ENCODE assay signal across 26 cellular contexts in the genomic region with DNA sequence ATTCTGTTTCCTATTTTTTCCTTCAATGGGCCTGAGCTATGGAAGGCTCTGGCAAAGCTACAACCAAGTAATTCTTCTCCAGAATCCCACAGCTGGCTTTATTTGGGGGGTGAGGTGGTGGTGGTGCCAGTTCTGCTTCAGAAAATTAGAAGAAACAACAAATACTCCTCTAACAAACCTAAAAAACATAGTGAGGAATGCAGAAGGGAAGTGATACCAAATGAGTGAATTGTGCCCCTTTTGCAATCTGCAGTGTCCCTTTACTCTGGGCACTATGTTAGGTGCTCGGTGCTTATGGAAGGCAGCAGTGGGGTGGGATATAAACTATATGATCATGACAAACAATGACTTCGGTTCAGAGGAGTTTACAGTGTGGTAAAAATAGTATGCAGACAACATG.
"Had no signal": no experiment of that assay in that cellular context is flagged by ENCODE, and none has a peak within 500 bp of the region (broad histone marks: within the 10 kb centered on the region; RNA-seq: fewer than 3 reads in every experiment).

No MANE protein-coding gene starts in this region.

- H3K27ac ChIP-seq: neutrophil, ovary, parathyroid adenoma, psoas muscle, right lobe of liver, sigmoid colon, stomach, thyroid gland, tibial nerve, upper lobe of left lung, vagina had no signal

- H3K4me3 ChIP-seq: ovary, psoas muscle, right lobe of liver, sigmoid colon, stomach, thoracic aorta, thyroid gland, tibial nerve, upper lobe of left lung, vagina had no signal

- H3K36me3 ChIP-seq: neutrophil, ovary, right lobe of liver, sigmoid colon, stomach, thoracic aorta, thyroid gland, tibial nerve, upper lobe of left lung, vagina had no signal

- ATAC-seq: natural killer cell treated with Interleukin-12 subunit alpha and Interleukin-12 subunit beta and Interleukin-15 and Interleukin-18, amount 100 ng/mL, for 72 hours; psoas muscle; right cardiac atrium; right lobe of liver; stimulated activated effector memory CD8-positive, alpha-beta T cell treated with anti-CD3 and anti-CD28 coated beads, Interleukin-12 subunit alpha, Interleukin-12 subunit beta, amount 100 ng/mL, for 72 hours; stimulated activated naive B cell treated with anti-CD40 and anti-IgM and Interleukin-4, amounts not matched to agents 10 μg/mL and 1 μg/mL and 100 μg/mL, for 72 hours had no signal

- H3K9me3 ChIP-seq: neutrophil, ovary, psoas muscle, right lobe of liver, sigmoid colon, stomach, thoracic aorta, thyroid gland, tibial nerve, upper lobe of left lung, vagina had no signal

- H3K27me3 ChIP-seq: ovary, right lobe of liver, sigmoid colon, stomach, thyroid gland, tibial nerve, upper lobe of left lung, vagina had no signal

- H3K4me1 ChIP-seq: parathyroid adenoma, right lobe of liver, sigmoid colon had no signal

- DNase-seq: nephron progenitor cell; nucleus accumbens; ovary; posterior cingulate gyrus; psoas muscle; right cardiac atrium; right lobe of liver; sigmoid colon; small intestine; stimulated activated CD4-positive, alpha-beta T cell treated with anti-CD3 and anti-CD28 coated beads, Interleukin-15, amount 100 ng/mL, for 24 hours; stimulated activated CD4-positive, alpha-beta T cell treated with anti-CD3 and anti-CD28 coated beads, Interleukin-2, amount 100 ng/mL, for 24 hours; stimulated activated CD4-positive, alpha-beta T cell treated with anti-CD3 and anti-CD28 coated beads, Interleukin-2, amount 100 ng/mL, for 48 hours; stimulated activated CD4-positive, alpha-beta T cell treated with anti-CD3 and anti-CD28 coated beads, Interleukin-4, amount 100 ng/mL, for 24 hours; stimulated activated naive B cell treated with anti-CD40 and anti-IgM and Interleukin-4, amounts not matched to agents 10 μg/mL and 1 μg/mL and 100 μg/mL, for 72 hours; stimulated activated naive CD4-positive, alpha-beta T cell treated with Interleukin-2 at 50 U/mL for 16 hours; stomach; thyroid gland; trophoblast cell; upper lobe of left lung had no signal
